Comparison of ENCODE assay signal across 11 cellular contexts in genomic region chr3:29525254-29525881, GRCh38.
DNase-seq lines count a peak whose midpoint lies in the region; ATAC-seq, FAIRE-seq and TF ChIP-seq lines count a peak whose summit lies in the region.
"Had no signal": no experiment of that assay in that cellular context is flagged by ENCODE, and none has a peak within 500 bp of the region (broad histone marks: within the 10 kb centered on the region; RNA-seq: fewer than 3 reads in every experiment).

No MANE protein-coding gene starts in this region.

- H3K4me1 ChIP-seq in gastrocnemius medialis = peaks cover 18 to 26% of the 10 kb centered on the region in 2 donors

- TF ChIP-seq CTCF in VCaP (conservative IDR thresholded peaks at IDR 0.05) = no peak
- no peak for TF ChIP-seq CTCF in gastrocnemius medialis (IDR thresholded peaks at IDR 0.05 in 4 of 5, conservative IDR thresholded peaks at IDR 0.05 in 1 of 5)

- H3K9me3 ChIP-seq in gastrocnemius medialis = no peaks in the 10 kb centered on the region

- no peak overlapping the region for H3K4me3 Mint-ChIP-seq in T-cell
- H3K4me3 Mint-ChIP-seq in activated naive CD8-positive, alpha-beta T cell treated with anti-CD3 and anti-CD28 coated beads, Interleukin-2, amount 50 U/mL, for 24 hours = no peak overlapping the region
- H3K4me3 Mint-ChIP-seq: activated naive CD8-positive, alpha-beta T cell treated with anti-CD3 and anti-CD28 coated beads, Interleukin-2, amount 10 ng/mL, durations not matched to agents 7 days and 5 days; T-helper 1 cell treated with Interleukin-12 subunit alpha and Interleukin-12 subunit beta and Interleukin-4 antibody, amounts not matched to agents 30 μg/mL and 1 μg/mL, for 36 hours had no signal

- H3K36me3 ChIP-seq in gastrocnemius medialis = no peaks in the 10 kb centered on the region

- no peak overlapping the region for H3K4me3 ChIP-seq in gastrocnemius medialis

- H3K36me3 Mint-ChIP-seq in T-cell = no peaks in the 10 kb centered on the region
- no peaks in the 10 kb centered on the region for H3K36me3 Mint-ChIP-seq in activated naive CD8-positive, alpha-beta T cell treated with anti-CD3 and anti-CD28 coated beads, Interleukin-2, amount 50 U/mL, for 24 hours (ENCODE audit: low read depth)
- H3K36me3 Mint-ChIP-seq: activated naive CD8-positive, alpha-beta T cell treated with anti-CD3 and anti-CD28 coated beads, Interleukin-2, amount 10 ng/mL, durations not matched to agents 7 days and 5 days had no signal

- H3K9me3 Mint-ChIP-seq in T-cell = no peaks in the 10 kb centered on the region
- peaks cover 3% of the 10 kb centered on the region for H3K9me3 Mint-ChIP-seq in activated naive CD8-positive, alpha-beta T cell treated with anti-CD3 and anti-CD28 coated beads, Interleukin-2, amount 50 U/mL, for 24 hours
- H3K9me3 Mint-ChIP-seq: activated naive CD8-positive, alpha-beta T cell treated with anti-CD3 and anti-CD28 coated beads, Interleukin-2, amount 10 ng/mL, durations not matched to agents 7 days and 5 days; T-helper 1 cell treated with Interleukin-12 subunit alpha and Interleukin-12 subunit beta and Interleukin-4 antibody, amounts not matched to agents 30 μg/mL and 1 μg/mL, for 36 hours had no signal

- in situ Hi-C loops in gastrocnemius medialis (cut with MboI; ENCODE audit: low sequenced_read_pairs in 4 of 4) = loop anchor here in 2 of 4 donors (10.0 kb wide), 2 partner anchors 239 to 241 kb away; partner anchors contain the start of gene RBMS3 (in 2 of the 2)

- POLR2A ChIA-PET in T-cell (lab: Charles Lee) = no interaction called here

- H3K27me3 ChIP-seq in gastrocnemius medialis = no peaks in the 10 kb centered on the region

- H3K27ac ChIP-seq in VCaP (peak overlapping the region; percentile 72), gastrocnemius medialis (peak overlapping the region; percentile 58 to 75 (median 68))

- intact Hi-C loops in left ventricle myocardium superior (cut with micrococcal nuclease) (no loop called here), gastrocnemius medialis (cut with DNase I; ENCODE audit: low total_unique reads) (loop anchor here (5.0 kb wide), 1 partner anchor 243 kb away; the partner anchor contains the start of gene RBMS3)

- no peaks in the 10 kb centered on the region for H3K27me3 Mint-ChIP-seq in T-cell
- H3K27me3 Mint-ChIP-seq in activated naive CD8-positive, alpha-beta T cell treated with anti-CD3 and anti-CD28 coated beads, Interleukin-2, amount 50 U/mL, for 24 hours = peaks cover 2% of the 10 kb centered on the region

- no peak for DNase-seq in H54 (ENCODE audit: insufficient read length, low spot score)
- peak; percentile 44 for DNase-seq in left ventricle myocardium superior
- DNase-seq in gastrocnemius medialis = peak; percentile 60 to 74
- DNase-seq in T-cell = no peak
- no peak for DNase-seq in UCSD-AML1 (lab: John Stamatoyannopoulos, UW; ENCODE audit: unreplicated experiment)
- no peak for DNase-seq in activated naive CD8-positive, alpha-beta T cell treated with anti-CD3 and anti-CD28 coated beads, Interleukin-2, amount 50 U/mL, for 24 hours
- DNase-seq: activated naive CD8-positive, alpha-beta T cell treated with anti-CD3 and anti-CD28 coated beads, Interleukin-2, amount 10 ng/mL, durations not matched to agents 7 days and 5 days; KBM-7 had no signal

- TF ChIP-seq POLR2A in H54 (IDR thresholded peaks at IDR 0.05; ENCODE audit: low read depth, low read length) (no peak), gastrocnemius medialis (IDR thresholded peaks at IDR 0.05) (no peak)

- ATAC-seq in left ventricle myocardium superior (peak; percentile 94), gastrocnemius medialis (peak; percentile 92 to 93), GM19452 (IDR thresholded peaks at IDR 0.05; ENCODE audit: unreplicated experiment) (no peak), T-cell (replicated peaks in 1 of 4) (no peak)
- ATAC-seq in activated naive CD8-positive, alpha-beta T cell treated with anti-CD3 and anti-CD28 coated beads, Interleukin-2, amount 50 U/mL, for 24 hours = no peak

- FAIRE-seq in H54 (lab: Jason Lieb, UNC) = peak; percentile 65

- no peaks in the 10 kb centered on the region for H3K4me1 Mint-ChIP-seq in T-cell
- H3K4me1 Mint-ChIP-seq in activated naive CD8-positive, alpha-beta T cell treated with anti-CD3 and anti-CD28 coated beads, Interleukin-2, amount 50 U/mL, for 24 hours = no peaks in the 10 kb centered on the region
- H3K4me1 Mint-ChIP-seq: activated naive CD8-positive, alpha-beta T cell treated with anti-CD3 and anti-CD28 coated beads, Interleukin-2, amount 10 ng/mL, durations not matched to agents 7 days and 5 days had no signal

- CTCF ChIA-PET in T-cell (lab: Charles Lee) = no interaction called here

- no peak overlapping the region for H3K27ac Mint-ChIP-seq in T-cell
- H3K27ac Mint-ChIP-seq in activated naive CD8-positive, alpha-beta T cell treated with anti-CD3 and anti-CD28 coated beads, Interleukin-2, amount 50 U/mL, for 24 hours = no peak overlapping the region
- H3K27ac Mint-ChIP-seq: activated naive CD8-positive, alpha-beta T cell treated with anti-CD3 and anti-CD28 coated beads, Interleukin-2, amount 10 ng/mL, durations not matched to agents 7 days and 5 days; T-helper 1 cell treated with Interleukin-12 subunit alpha and Interleukin-12 subunit beta and Interleukin-4 antibody, amounts not matched to agents 30 μg/mL and 1 μg/mL, for 36 hours had no signal

Comparison
In these comparisons a context has a peak if more than half of its experiments do, and no peak if none do; other contexts are left out.
1. DNase-seq: peak in left ventricle myocardium superior (single experiment) and gastrocnemius medialis (2 of 2); none in H54 (single experiment), T-cell (0 of 34), UCSD-AML1 (single experiment) and activated naive CD8-positive, alpha-beta T cell treated with anti-CD3 and anti-CD28 coated beads, Interleukin-2, amount 50 U/mL, for 24 hours (single experiment).
2. ATAC-seq: peak in left ventricle myocardium superior (single experiment) and gastrocnemius medialis (2 of 2); none in GM19452 (single experiment), T-cell (0 of 4) and activated naive CD8-positive, alpha-beta T cell treated with anti-CD3 and anti-CD28 coated beads, Interleukin-2, amount 50 U/mL, for 24 hours (single experiment).